ENCODE assay signal across 2 cellular contexts in genomic region chr4:8130346-8131066, GRCh38.
TF ChIP-seq lines count a peak whose summit lies in the region.

No MANE protein-coding gene starts in this region.

TF ChIP-seq in GM23338, 12 proteins besides CTCF, POLR2A, EP300 and RAD21:
- no peak for TF ChIP-seq NANOG (IDR thresholded peaks at IDR 0.05; ENCODE audit: borderline replicate concordance)
- TF ChIP-seq JUNB (IDR thresholded peaks at IDR 0.05; ENCODE audit: unreplicated experiment), result no peak
- no peak for TF ChIP-seq ZNF331 (CRISPR knock-in tag; IDR thresholded peaks at IDR 0.05; ENCODE audit: low read depth)
- no peak for TF ChIP-seq ETS1 (IDR thresholded peaks at IDR 0.05)
- no peak for TF ChIP-seq POLR2AphosphoS5 (IDR thresholded peaks at IDR 0.05; ENCODE audit: low read depth)
- TF ChIP-seq STAT1 (IDR thresholded peaks at IDR 0.05; ENCODE audit: unreplicated experiment), result no peak
- no peak for TF ChIP-seq EZH2phosphoT487 (IDR thresholded peaks at IDR 0.05; ENCODE audit: unreplicated experiment)
- TF ChIP-seq EZH2 (IDR thresholded peaks at IDR 0.05; ENCODE audit: low read depth, unreplicated experiment), result no peak
- no peak for TF ChIP-seq ZNF114 (CRISPR knock-in tag; IDR thresholded peaks at IDR 0.05)
- TF ChIP-seq, protein P1, sequence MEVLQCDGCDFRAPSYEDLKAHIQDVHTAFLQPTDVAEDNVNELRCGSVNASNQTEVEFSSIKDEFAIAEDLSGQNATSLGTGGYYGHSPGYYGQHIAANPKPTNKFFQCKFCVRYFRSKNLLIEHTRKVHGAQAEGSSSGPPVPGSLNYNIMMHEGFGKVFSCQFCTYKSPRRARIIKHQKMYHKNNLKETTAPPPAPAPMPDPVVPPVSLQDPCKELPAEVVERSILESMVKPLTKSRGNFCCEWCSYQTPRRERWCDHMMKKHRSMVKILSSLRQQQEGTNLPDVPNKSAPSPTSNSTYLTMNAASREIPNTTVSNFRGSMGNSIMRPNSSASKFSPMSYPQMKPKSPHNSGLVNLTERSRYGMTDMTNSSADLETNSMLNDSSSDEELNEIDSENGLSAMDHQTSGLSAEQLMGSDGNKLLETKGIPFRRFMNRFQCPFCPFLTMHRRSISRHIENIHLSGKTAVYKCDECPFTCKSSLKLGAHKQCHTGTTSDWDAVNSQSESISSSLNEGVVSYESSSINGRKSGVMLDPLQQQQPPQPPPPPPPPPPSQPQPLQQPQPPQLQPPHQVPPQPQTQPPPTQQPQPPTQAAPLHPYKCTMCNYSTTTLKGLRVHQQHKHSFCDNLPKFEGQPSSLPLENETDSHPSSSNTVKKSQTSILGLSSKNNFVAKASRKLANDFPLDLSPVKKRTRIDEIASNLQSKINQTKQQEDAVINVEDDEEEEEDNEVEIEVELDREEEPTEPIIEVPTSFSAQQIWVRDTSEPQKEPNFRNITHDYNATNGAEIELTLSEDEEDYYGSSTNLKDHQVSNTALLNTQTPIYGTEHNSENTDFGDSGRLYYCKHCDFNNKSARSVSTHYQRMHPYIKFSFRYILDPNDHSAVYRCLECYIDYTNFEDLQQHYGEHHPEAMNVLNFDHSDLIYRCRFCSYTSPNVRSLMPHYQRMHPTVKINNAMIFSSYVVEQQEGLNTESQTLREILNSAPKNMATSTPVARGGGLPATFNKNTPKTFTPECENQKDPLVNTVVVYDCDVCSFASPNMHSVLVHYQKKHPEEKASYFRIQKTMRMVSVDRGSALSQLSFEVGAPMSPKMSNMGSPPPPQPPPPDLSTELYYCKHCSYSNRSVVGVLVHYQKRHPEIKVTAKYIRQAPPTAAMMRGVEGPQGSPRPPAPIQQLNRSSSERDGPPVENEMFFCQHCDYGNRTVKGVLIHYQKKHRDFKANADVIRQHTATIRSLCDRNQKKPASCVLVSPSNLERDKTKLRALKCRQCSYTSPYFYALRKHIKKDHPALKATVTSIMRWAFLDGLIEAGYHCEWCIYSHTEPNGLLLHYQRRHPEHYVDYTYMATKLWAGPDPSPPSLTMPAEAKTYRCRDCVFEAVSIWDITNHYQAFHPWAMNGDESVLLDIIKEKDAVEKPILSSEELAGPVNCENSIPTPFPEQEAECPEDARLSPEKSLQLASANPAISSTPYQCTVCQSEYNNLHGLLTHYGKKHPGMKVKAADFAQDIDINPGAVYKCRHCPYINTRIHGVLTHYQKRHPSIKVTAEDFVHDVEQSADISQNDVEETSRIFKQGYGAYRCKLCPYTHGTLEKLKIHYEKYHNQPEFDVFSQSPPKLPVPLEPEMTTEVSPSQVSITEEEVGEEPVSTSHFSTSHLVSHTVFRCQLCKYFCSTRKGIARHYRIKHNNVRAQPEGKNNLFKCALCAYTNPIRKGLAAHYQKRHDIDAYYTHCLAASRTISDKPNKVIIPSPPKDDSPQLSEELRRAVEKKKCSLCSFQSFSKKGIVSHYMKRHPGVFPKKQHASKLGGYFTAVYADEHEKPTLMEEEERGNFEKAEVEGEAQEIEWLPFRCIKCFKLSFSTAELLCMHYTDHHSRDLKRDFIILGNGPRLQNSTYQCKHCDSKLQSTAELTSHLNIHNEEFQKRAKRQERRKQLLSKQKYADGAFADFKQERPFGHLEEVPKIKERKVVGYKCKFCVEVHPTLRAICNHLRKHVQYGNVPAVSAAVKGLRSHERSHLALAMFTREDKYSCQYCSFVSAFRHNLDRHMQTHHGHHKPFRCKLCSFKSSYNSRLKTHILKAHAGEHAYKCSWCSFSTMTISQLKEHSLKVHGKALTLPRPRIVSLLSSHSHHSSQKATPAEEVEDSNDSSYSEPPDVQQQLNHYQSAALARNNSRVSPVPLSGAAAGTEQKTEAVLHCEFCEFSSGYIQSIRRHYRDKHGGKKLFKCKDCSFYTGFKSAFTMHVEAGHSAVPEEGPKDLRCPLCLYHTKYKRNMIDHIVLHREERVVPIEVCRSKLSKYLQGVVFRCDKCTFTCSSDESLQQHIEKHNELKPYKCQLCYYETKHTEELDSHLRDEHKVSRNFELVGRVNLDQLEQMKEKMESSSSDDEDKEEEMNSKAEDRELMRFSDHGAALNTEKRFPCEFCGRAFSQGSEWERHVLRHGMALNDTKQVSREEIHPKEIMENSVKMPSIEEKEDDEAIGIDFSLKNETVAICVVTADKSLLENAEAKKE (CRISPR knock-in tag; IDR thresholded peaks at IDR 0.05), result no peak
- no peak for TF ChIP-seq CREB1 (CRISPR knock-in tag; IDR thresholded peaks at IDR 0.05; ENCODE audit: low read depth)

TF ChIP-seq in HepG2, 621 proteins besides CTCF, POLR2A, EP300 and RAD21:
- TF ChIP-seq ZNF33A (CRISPR knock-in tag; IDR thresholded peaks at IDR 0.05; ENCODE audit: borderline replicate concordance), result no peak
- no peak for TF ChIP-seq HES4 (CRISPR knock-in tag; IDR thresholded peaks at IDR 0.05; ENCODE audit: borderline replicate concordance)
- no peak for TF ChIP-seq ZBTB38 (CRISPR knock-in tag; IDR thresholded peaks at IDR 0.05)
- no peak for TF ChIP-seq ZNF513 (CRISPR knock-in tag; conservative IDR thresholded peaks at IDR 0.05)
- no peak for TF ChIP-seq ZNF143 (CRISPR knock-in tag; IDR thresholded peaks at IDR 0.05)
- TF ChIP-seq THYN1 (CRISPR knock-in tag; IDR thresholded peaks at IDR 0.05; ENCODE audit: borderline replicate concordance, low read depth), result no peak
- TF ChIP-seq POLR2AphosphoS5 (IDR thresholded peaks at IDR 0.05; ENCODE audit: low read depth, low read length), result no peak
- no peak for TF ChIP-seq HHEX (CRISPR knock-in tag; IDR thresholded peaks at IDR 0.05)
- no peak for TF ChIP-seq ZNF816 (CRISPR knock-in tag; IDR thresholded peaks at IDR 0.05; ENCODE audit: borderline replicate concordance)
- no peak for TF ChIP-seq AGO2 (optimal IDR thresholded peaks at IDR 0.05; ENCODE audit: low read depth, low read length)
- no peak for TF ChIP-seq ZNF83 (CRISPR knock-in tag; IDR thresholded peaks at IDR 0.05; ENCODE audit: borderline replicate concordance)
- no peak for TF ChIP-seq MXD1 (CRISPR knock-in tag; IDR thresholded peaks at IDR 0.05)
- no peak for TF ChIP-seq ATF6 (CRISPR knock-in tag; conservative IDR thresholded peaks at IDR 0.05)
- no peak for TF ChIP-seq ZBTB7A (CRISPR knock-in tag; IDR thresholded peaks at IDR 0.05)
- no peak for TF ChIP-seq TBX3 (IDR thresholded peaks at IDR 0.05; ENCODE audit: borderline replicate concordance)
- TF ChIP-seq ZNF607 (CRISPR knock-in tag; IDR thresholded peaks at IDR 0.05; ENCODE audit: borderline replicate concordance), result no peak
- TF ChIP-seq NR3C1 (CRISPR knock-in tag; IDR thresholded peaks at IDR 0.05), result no peak
- no peak for TF ChIP-seq ESRRA (CRISPR knock-in tag; IDR thresholded peaks at IDR 0.05; ENCODE audit: low read depth)
- no peak for TF ChIP-seq DMAP1 (CRISPR knock-in tag; IDR thresholded peaks at IDR 0.05)
- TF ChIP-seq SMAD9 (CRISPR knock-in tag; IDR thresholded peaks at IDR 0.05), result no peak
